Comparison of ENCODE assay signal across 1 cellular context in genomic region chr10:103917326-103918052, GRCh38.
A peak's percentile ranks its signal among the peaks of the same experiment; 100 is the strongest.
TF ChIP-seq lines count a peak whose summit lies in the region.

No MANE protein-coding gene starts in this region.

TF ChIP-seq in HepG2, 621 proteins besides CTCF, POLR2A, EP300 and RAD21 (continued from another document and continues in another):
- TF ChIP-seq ZNF281 (CRISPR knock-in tag; IDR thresholded peaks at IDR 0.05; ENCODE audit: borderline replicate concordance) (no peak), ATF5 (CRISPR knock-in tag; IDR thresholded peaks at IDR 0.05; ENCODE audit: low read depth) (no peak), NCOR1 (IDR thresholded peaks at IDR 0.05; ENCODE audit: borderline replicate concordance, low read length) (no peak), ZSCAN5A (CRISPR knock-in tag; IDR thresholded peaks at IDR 0.05; ENCODE audit: borderline replicate concordance) (no peak), ZNF816 (CRISPR knock-in tag; IDR thresholded peaks at IDR 0.05; ENCODE audit: borderline replicate concordance) (no peak), ZNF605 (CRISPR knock-in tag; IDR thresholded peaks at IDR 0.05) (0 out of 2 replicates have a peak, but pooled peaks have one; percentile 37), THAP11 (CRISPR knock-in tag; IDR thresholded peaks at IDR 0.05) (no peak), PTBP1 (IDR thresholded peaks at IDR 0.05; ENCODE audit: low read depth, low read length, poor library complexity, severe bottlenecking) (no peak), ZNF891 (CRISPR knock-in tag; IDR thresholded peaks at IDR 0.05) (peak; percentile 72), GRHL1 (CRISPR knock-in tag; conservative IDR thresholded peaks at IDR 0.05) (no peak), NAIF1 (CRISPR knock-in tag; IDR thresholded peaks at IDR 0.05; ENCODE audit: borderline replicate concordance) (0 out of 2 replicates have a peak, but pooled peaks have one; percentile 4), SOX5 (CRISPR knock-in tag; IDR thresholded peaks at IDR 0.05; ENCODE audit: borderline replicate concordance) (0 out of 2 replicates have a peak, but pooled peaks have one; percentile 9), ARID5B (CRISPR knock-in tag; IDR thresholded peaks at IDR 0.05) (0 out of 2 replicates have a peak, but pooled peaks have one; percentile 31), ZNF709 (CRISPR knock-in tag; IDR thresholded peaks at IDR 0.05) (peak; percentile 47; the same call in 1 of the 2 replicates), SKIL (CRISPR knock-in tag; IDR thresholded peaks at IDR 0.05; ENCODE audit: borderline replicate concordance) (no peak), HNF4G (IDR thresholded peaks at IDR 0.05; ENCODE audit: borderline replicate concordance, low read depth, low read length) (no peak), HNF4G (CRISPR knock-in tag; IDR thresholded peaks at IDR 0.05; ENCODE audit: borderline replicate concordance, low read depth) (no peak), PBX2 (CRISPR knock-in tag; IDR thresholded peaks at IDR 0.05) (no peak), IKZF4 (CRISPR knock-in tag; IDR thresholded peaks at IDR 0.05; ENCODE audit: borderline replicate concordance, low read depth, not compliant biosample characterization) (no peak), ZNF34 (CRISPR knock-in tag; IDR thresholded peaks at IDR 0.05; ENCODE audit: borderline replicate concordance) (no peak), FOXJ3 (CRISPR knock-in tag; IDR thresholded peaks at IDR 0.05; ENCODE audit: borderline replicate concordance) (no peak), ZNF253 (CRISPR knock-in tag; IDR thresholded peaks at IDR 0.05; ENCODE audit: borderline replicate concordance) (peak; percentile 47; the same call in 1 of the 2 replicates), MXD4 (CRISPR knock-in tag; IDR thresholded peaks at IDR 0.05) (0 out of 2 replicates have a peak, but pooled peaks have one; percentile 68), ZNF547 (CRISPR knock-in tag; IDR thresholded peaks at IDR 0.05) (no peak)
- TF ChIP-seq, protein P1, sequence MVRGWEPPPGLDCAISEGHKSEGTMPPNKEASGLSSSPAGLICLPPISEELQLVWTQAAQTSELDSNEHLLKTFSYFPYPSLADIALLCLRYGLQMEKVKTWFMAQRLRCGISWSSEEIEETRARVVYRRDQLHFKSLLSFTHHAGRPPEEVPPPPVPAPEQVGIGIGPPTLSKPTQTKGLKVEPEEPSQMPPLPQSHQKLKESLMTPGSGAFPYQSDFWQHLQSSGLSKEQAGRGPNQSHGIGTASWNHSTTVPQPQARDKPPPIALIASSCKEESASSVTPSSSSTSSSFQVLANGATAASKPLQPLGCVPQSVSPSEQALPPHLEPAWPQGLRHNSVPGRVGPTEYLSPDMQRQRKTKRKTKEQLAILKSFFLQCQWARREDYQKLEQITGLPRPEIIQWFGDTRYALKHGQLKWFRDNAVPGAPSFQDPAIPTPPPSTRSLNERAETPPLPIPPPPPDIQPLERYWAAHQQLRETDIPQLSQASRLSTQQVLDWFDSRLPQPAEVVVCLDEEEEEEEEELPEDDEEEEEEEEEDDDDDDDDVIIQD (CRISPR knock-in tag; IDR thresholded peaks at IDR 0.05; ENCODE audit: low read depth): no peak
- TF ChIP-seq, protein P2, sequence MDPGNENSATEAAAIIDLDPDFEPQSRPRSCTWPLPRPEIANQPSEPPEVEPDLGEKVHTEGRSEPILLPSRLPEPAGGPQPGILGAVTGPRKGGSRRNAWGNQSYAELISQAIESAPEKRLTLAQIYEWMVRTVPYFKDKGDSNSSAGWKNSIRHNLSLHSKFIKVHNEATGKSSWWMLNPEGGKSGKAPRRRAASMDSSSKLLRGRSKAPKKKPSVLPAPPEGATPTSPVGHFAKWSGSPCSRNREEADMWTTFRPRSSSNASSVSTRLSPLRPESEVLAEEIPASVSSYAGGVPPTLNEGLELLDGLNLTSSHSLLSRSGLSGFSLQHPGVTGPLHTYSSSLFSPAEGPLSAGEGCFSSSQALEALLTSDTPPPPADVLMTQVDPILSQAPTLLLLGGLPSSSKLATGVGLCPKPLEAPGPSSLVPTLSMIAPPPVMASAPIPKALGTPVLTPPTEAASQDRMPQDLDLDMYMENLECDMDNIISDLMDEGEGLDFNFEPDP (CRISPR knock-in tag; conservative IDR thresholded peaks at IDR 0.05): no peak
- TF ChIP-seq, protein P3, sequence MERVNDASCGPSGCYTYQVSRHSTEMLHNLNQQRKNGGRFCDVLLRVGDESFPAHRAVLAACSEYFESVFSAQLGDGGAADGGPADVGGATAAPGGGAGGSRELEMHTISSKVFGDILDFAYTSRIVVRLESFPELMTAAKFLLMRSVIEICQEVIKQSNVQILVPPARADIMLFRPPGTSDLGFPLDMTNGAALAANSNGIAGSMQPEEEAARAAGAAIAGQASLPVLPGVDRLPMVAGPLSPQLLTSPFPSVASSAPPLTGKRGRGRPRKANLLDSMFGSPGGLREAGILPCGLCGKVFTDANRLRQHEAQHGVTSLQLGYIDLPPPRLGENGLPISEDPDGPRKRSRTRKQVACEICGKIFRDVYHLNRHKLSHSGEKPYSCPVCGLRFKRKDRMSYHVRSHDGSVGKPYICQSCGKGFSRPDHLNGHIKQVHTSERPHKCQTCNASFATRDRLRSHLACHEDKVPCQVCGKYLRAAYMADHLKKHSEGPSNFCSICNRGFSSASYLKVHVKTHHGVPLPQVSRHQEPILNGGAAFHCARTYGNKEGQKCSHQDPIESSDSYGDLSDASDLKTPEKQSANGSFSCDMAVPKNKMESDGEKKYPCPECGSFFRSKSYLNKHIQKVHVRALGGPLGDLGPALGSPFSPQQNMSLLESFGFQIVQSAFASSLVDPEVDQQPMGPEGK (CRISPR knock-in tag; IDR thresholded peaks at IDR 0.05): no peak; the same call in 1 of the 2 replicates
- TF ChIP-seq, protein P4, sequence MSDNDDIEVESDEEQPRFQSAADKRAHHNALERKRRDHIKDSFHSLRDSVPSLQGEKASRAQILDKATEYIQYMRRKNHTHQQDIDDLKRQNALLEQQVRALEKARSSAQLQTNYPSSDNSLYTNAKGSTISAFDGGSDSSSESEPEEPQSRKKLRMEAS (IDR thresholded peaks at IDR 0.05): peak; percentile 77
